ENCODE assay signal across 8 cellular contexts in genomic region chr17:69325518-69326301, GRCh38. TPM values are rescaled to one million over a fixed set of nuclear protein-coding genes. Genes with fewer than 3 reads are reported as not detected.
DNase-seq lines count a peak whose midpoint lies in the region; ATAC-seq and TF ChIP-seq lines count a peak whose summit lies in the region.

No MANE protein-coding gene starts in this region.

- H3K9me3 ChIP-seq in AG04450 (ENCODE audit: control insufficient read depth, insufficient read depth, low read length) (no peaks in the 10 kb centered on the region), HUES48 (ENCODE audit: control insufficient read depth, insufficient read depth, low read length) (no peaks in the 10 kb centered on the region), breast epithelium (no peaks in the 10 kb centered on the region), mononuclear cell (ENCODE audit: low read depth, low read length) (no peaks in the 10 kb centered on the region)

- H3K27me3 ChIP-seq in AG04450 (ENCODE audit: control insufficient read depth, insufficient read depth, low read length): no peaks in the 10 kb centered on the region
- peaks cover 18% of the 10 kb centered on the region for H3K27me3 ChIP-seq in HUES48 (ENCODE audit: control insufficient read depth, insufficient read depth, low read length)
- H3K27me3 ChIP-seq in breast epithelium: no peaks in the 10 kb centered on the region
- no peaks in the 10 kb centered on the region for H3K27me3 ChIP-seq in mononuclear cell (ENCODE audit: insufficient read depth, low read length)

- no peak for TF ChIP-seq CTCF in AG04450 (IDR thresholded peaks at IDR 0.05; ENCODE audit: low read depth, low read length)
- TF ChIP-seq CTCF in breast epithelium (IDR thresholded peaks at IDR 0.05): no peak
- TF ChIP-seq CTCF in GM13977 (IDR thresholded peaks at IDR 0.05; ENCODE audit: extremely low read depth, insufficient read depth, missing control alignments): no peak

- TF ChIP-seq POLR2A in breast epithelium (IDR thresholded peaks at IDR 0.05): no peak

- POLR2A ChIA-PET in AG04450 (lab: Yijun Ruan, JAX): no interaction called here

- H3K4me3 ChIP-seq in AG04450 (ENCODE audit: low read depth, low read length) (peak overlapping the region; percentile 69), HUES48 (ENCODE audit: low read depth, low read length) (peak overlapping the region; percentile 94), breast epithelium (peak overlapping the region; percentile 65 to 82 (median 66)), mononuclear cell (ENCODE audit: low read length) (peak overlapping the region; percentile 65)

- no peaks in the 10 kb centered on the region for H3K36me3 ChIP-seq in HUES48 (ENCODE audit: control insufficient read depth, insufficient read depth, low read length)
- no peaks in the 10 kb centered on the region for H3K36me3 ChIP-seq in breast epithelium

- CTCF ChIA-PET in AG04450 (lab: Charles Lee): interaction anchor here (0.6 to 1.9 kb wide), 4 partner anchors 9 to 199 kb away, joined by 4 to 7 read pairs (median 5); no protein-coding TSS in a partner anchor

- intact Hi-C loops in breast epithelium (cut with DNase I; ENCODE audit: low total_unique reads): loop anchor here (5.0 kb wide), 1 partner anchor 207 kb away; no protein-coding TSS in a partner anchor

- H3K9ac ChIP-seq in HUES48 (ENCODE audit: low read depth, low read length): no peak overlapping the region

- H3K4me1 ChIP-seq in HUES48 (ENCODE audit: control insufficient read depth, insufficient read depth, low read length) (peaks cover 32% of the 10 kb centered on the region), breast epithelium (no peaks in the 10 kb centered on the region), mononuclear cell (ENCODE audit: insufficient read depth, low read length) (peaks cover 17% of the 10 kb centered on the region)

- no peak for ATAC-seq in GM21526 (IDR thresholded peaks at IDR 0.05; ENCODE audit: low FRiP score, unreplicated experiment)
- no peak for ATAC-seq in HG03045 (IDR thresholded peaks at IDR 0.05; ENCODE audit: unreplicated experiment)

- no peak overlapping the region for H3K27ac ChIP-seq in AG04450 (ENCODE audit: low read depth, low read length)
- H3K27ac ChIP-seq in HUES48 (ENCODE audit: low read depth, low read length): no peak overlapping the region
- peak overlapping the region; percentile 87 to 90 for H3K27ac ChIP-seq in breast epithelium

- DNase-seq in AG04450 (ENCODE audit: low read depth, low spot score) (no peak), breast epithelium (ENCODE audit: low spot score in 2 of 2) (no peak), GM03348 (ENCODE audit: low spot score) (no peak), GM13977 (ENCODE audit: low spot score) (no peak)

- in situ Hi-C loops in GM13977 (cut with MboI; ENCODE audit: low pct_unique_long_range_greater_than_20kb, low sequenced_read_pairs, unreplicated experiment): loop anchor here (25.0 kb wide), 1 partner anchor 187 kb away; no protein-coding TSS in a partner anchor

RNA-seq across cellular contexts. Expression of gene ABCA5, which starts 1.2 kb away (rescaled TPM):
- polyA plus RNA-seq in AG04450 (2011; rRNA removed): 5.0 and 8.1 TPM in 2 replicates
- 4.0 and 6.7 TPM in 2 replicates for polyA minus RNA-seq in AG04450 (2011; rRNA and poly(A)+ RNA removed)
- 100 to 1,000 TPM in 1 of 3 donors, 10 to 100 TPM in 2; 88.8 to 152 (median 93.1) TPM for total RNA-seq in breast epithelium
- total RNA-seq in mononuclear cell: 27.0 TPM

Comparison
In these comparisons a context has a peak if more than half of its experiments do, and no peak if none do; other contexts are left out.
1. H3K27ac ChIP-seq: peak in breast epithelium (2 of 2); none in AG04450 (single experiment) and HUES48 (single experiment).
2. Peak in every context shown above with its lines, with median percentiles within 50 percentile points of each other: H3K4me3 ChIP-seq.